ENCODE assay signal across 10 cellular contexts in the genomic region with DNA sequence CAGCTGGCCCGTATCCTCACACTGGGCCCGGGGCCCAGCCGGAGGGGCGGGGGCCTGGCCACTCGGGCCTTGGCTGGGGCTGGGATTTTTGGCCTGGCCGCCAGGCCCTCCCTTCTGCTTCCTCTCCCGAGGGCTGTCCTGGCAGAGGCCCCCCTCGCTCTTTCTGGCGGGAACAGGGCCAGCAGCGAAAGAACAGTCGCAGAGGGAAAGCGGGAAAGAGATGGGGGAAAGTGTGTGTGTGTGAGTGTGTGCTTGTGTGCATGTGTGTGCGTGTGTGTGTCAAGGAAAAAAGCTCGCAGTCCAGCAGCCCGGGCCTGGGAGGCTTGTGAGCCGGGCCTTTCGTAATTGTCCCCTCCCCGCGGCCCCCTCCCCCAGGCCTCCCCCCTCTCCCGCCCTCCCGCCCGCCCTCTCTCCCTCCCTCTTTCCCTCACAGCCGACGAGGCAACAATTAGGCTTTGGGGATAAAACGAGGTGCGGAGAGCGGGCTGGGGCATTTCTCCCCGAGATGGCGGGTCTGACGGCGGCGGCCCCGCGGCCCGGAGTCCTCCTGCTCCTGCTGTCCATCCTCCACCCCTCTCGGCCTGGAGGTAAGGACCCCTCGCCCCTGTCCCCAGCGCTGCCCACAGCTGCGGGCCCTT. TPM values are rescaled to one million over a fixed set of nuclear protein-coding genes. Genes with fewer than 3 reads are reported as not detected.
DNase-seq lines count a peak whose midpoint lies in the region; ATAC-seq and TF ChIP-seq lines count a peak whose summit lies in the region.
"Had no signal": no experiment of that assay in that cellular context is flagged by ENCODE, and none has a peak within 500 bp of the region (broad histone marks: within the 10 kb centered on the region; RNA-seq: fewer than 3 reads in every experiment).

A gene (plus strand): TSS at position 491 of the 638 bp plus-strand sequence. CDS start 15 bp downstream, at position 506.

- peaks cover 29% of the 10 kb centered on the region for H3K27me3 ChIP-seq in lower lobe of right lung (ENCODE audit: low read depth)

- H3K4me1 ChIP-seq in lower lobe of right lung, result peaks cover 59% of the 10 kb centered on the region

- H3K36me3 ChIP-seq in lower lobe of right lung, result no peaks in the 10 kb centered on the region

- no peaks in the 10 kb centered on the region for H3K9me3 ChIP-seq in lower lobe of right lung

- peak; percentile 49 for DNase-seq in NCI-H2227 treated with DMSO at 0.1 percent for 48 hours (lab: John Stamatoyannopoulos, UW)
- peak; percentile 99 for DNase-seq in coronary artery (ENCODE audit: low spot score)
- peak; percentile 72 for DNase-seq in lower lobe of right lung
- DNase-seq in stimulated activated CD4-positive, alpha-beta T cell treated with anti-CD3 and anti-CD28 coated beads, Interleukin-12 subunit alpha, Interleukin-12 subunit beta, amount 100 ng/mL, for 4 hours, result no peak
- no peak for DNase-seq in activated CD8-positive, alpha-beta memory T cell treated with anti-CD3 and anti-CD28 coated beads, Interleukin-2, amount 50 U/mL, for 48 hours
- DNase-seq: effector memory CD8-positive, alpha-beta T cell had no signal

- H3K4me3 ChIP-seq in coronary artery (peak within 1 kb of the TSS; percentile 90), lower lobe of right lung (peak within 1 kb of the TSS; percentile 60)
- H3K4me3 ChIP-seq: GM12878 had no signal

- ATAC-seq in lower lobe of right lung (peak; percentile 63 to 80), HG02970 (IDR thresholded peaks at IDR 0.05; ENCODE audit: low FRiP score, unreplicated experiment) (no peak), GM21423 (IDR thresholded peaks at IDR 0.05; ENCODE audit: unreplicated experiment) (no peak)

- H3K27ac ChIP-seq in coronary artery, result peak within 1 kb of the TSS; percentile 95
- H3K27ac ChIP-seq in lower lobe of right lung, result peak within 1 kb of the TSS; percentile 79

- intact Hi-C loops in lower lobe of right lung (cut with DNase I), result no loop called here

- TF ChIP-seq CTCF in coronary artery (IDR thresholded peaks at IDR 0.05) (no peak), lower lobe of right lung (IDR thresholded peaks at IDR 0.05) (no peak), subcutaneous adipose tissue (IDR thresholded peaks at IDR 0.05; ENCODE audit: low read depth) (no peak)

RNA-seq across cellular contexts. Expression of the gene that starts here (rescaled TPM):
- 83.3 TPM for total RNA-seq in lower lobe of right lung
- total RNA-seq in subcutaneous adipose tissue, result 100 to 1,000 TPM in 2 of 4 donors, 10 to 100 TPM in 2; 29.6 to 224 (median 108) TPM

Comparison
In these comparisons a context has a peak if more than half of its experiments do, and no peak if none do; other contexts are left out.
1. DNase-seq: peak in NCI-H2227 treated with DMSO at 0.1 percent for 48 hours (single experiment), coronary artery (single experiment) and lower lobe of right lung (single experiment); none in stimulated activated CD4-positive, alpha-beta T cell treated with anti-CD3 and anti-CD28 coated beads, Interleukin-12 subunit alpha, Interleukin-12 subunit beta, amount 100 ng/mL, for 4 hours (single experiment) and activated CD8-positive, alpha-beta memory T cell treated with anti-CD3 and anti-CD28 coated beads, Interleukin-2, amount 50 U/mL, for 48 hours (single experiment).
2. ATAC-seq: peak in lower lobe of right lung (2 of 2); none in HG02970 (single experiment) and GM21423 (single experiment).